21 cellular contexts compared by ENCODE assay signal in the genomic region with DNA sequence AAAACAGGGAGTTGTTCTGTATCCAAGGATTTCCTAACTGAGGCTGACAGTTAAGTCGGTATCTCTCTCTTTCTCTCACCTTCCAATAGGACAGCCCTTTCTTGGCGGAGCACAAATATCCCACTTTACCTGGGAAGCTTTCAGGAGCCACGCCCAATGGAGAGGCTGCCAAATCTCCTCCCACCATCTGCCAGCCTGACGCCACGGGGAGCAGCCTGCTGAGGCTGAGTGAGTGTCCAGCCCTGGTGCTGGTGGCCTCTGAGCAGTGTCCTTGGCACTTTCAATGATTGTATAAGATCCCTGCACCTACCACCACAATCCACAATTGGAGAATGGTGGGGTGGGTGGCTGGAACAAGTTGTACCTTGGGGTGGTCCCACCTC. TPM values are rescaled to one million over a fixed set of nuclear protein-coding genes. Genes with fewer than 3 reads are reported as not detected.
DNase-seq lines count a peak whose midpoint lies in the region; ATAC-seq and TF ChIP-seq lines count a peak whose summit lies in the region.
"Had no signal": no experiment of that assay in that cellular context is flagged by ENCODE, and none has a peak within 500 bp of the region (broad histone marks: within the 10 kb centered on the region; RNA-seq: fewer than 3 reads in every experiment).

No MANE protein-coding gene starts in this region.

- TF ChIP-seq CTCF in foreskin keratinocyte (conservative IDR thresholded peaks at IDR 0.05): no peak

- H3K36me3 Mint-ChIP-seq in stimulated activated memory B cell treated with anti-CD40 and anti-IgM and Interleukin-4, amounts not matched to agents 10 μg/mL and 1 μg/mL and 100 μg/mL, for 72 hours: peaks cover 84% of the 10 kb centered on the region
- peaks cover 13% of the 10 kb centered on the region for H3K36me3 Mint-ChIP-seq in activated CD4-positive, alpha-beta memory T cell treated with anti-CD3 and anti-CD28 coated beads for 36 hours

- POLR2A ChIA-PET in activated CD4-positive, alpha-beta memory T cell treated with anti-CD3 and anti-CD28 coated beads for 36 hours (lab: Charles Lee): no interaction called here

- peak overlapping the region; percentile 68 for H3K27ac Mint-ChIP-seq in stimulated activated memory B cell treated with anti-CD40 and anti-IgM and Interleukin-4, amounts not matched to agents 10 μg/mL and 1 μg/mL and 100 μg/mL, for 72 hours
- no peak overlapping the region for H3K27ac Mint-ChIP-seq in activated CD4-positive, alpha-beta memory T cell treated with anti-CD3 and anti-CD28 coated beads for 36 hours
- H3K27ac Mint-ChIP-seq: T-cell, type B pancreatic cell had no signal

- CTCF ChIA-PET in activated CD4-positive, alpha-beta memory T cell treated with anti-CD3 and anti-CD28 coated beads for 36 hours (lab: Charles Lee): interaction anchor here (0.8 kb wide), 1 partner anchor 68 kb away, joined by 4 read pairs; no protein-coding TSS in a partner anchor

- no peaks in the 10 kb centered on the region for H3K27me3 Mint-ChIP-seq in stimulated activated memory B cell treated with anti-CD40 and anti-IgM and Interleukin-4, amounts not matched to agents 10 μg/mL and 1 μg/mL and 100 μg/mL, for 72 hours
- no peaks in the 10 kb centered on the region for H3K27me3 Mint-ChIP-seq in activated CD4-positive, alpha-beta memory T cell treated with anti-CD3 and anti-CD28 coated beads for 36 hours
- H3K27me3 Mint-ChIP-seq: T-cell, type B pancreatic cell had no signal

- H3K9me3 Mint-ChIP-seq in stimulated activated memory B cell treated with anti-CD40 and anti-IgM and Interleukin-4, amounts not matched to agents 10 μg/mL and 1 μg/mL and 100 μg/mL, for 72 hours: no peaks in the 10 kb centered on the region
- H3K9me3 Mint-ChIP-seq in activated CD4-positive, alpha-beta memory T cell treated with anti-CD3 and anti-CD28 coated beads for 36 hours: no peaks in the 10 kb centered on the region
- H3K9me3 Mint-ChIP-seq: T-cell, type B pancreatic cell had no signal

- no peaks in the 10 kb centered on the region for H3K27me3 ChIP-seq in foreskin keratinocyte
- H3K27me3 ChIP-seq: ascending aorta had no signal

- H3K27ac ChIP-seq in foreskin keratinocyte: no peak overlapping the region
- H3K27ac ChIP-seq: A549 had no signal

- intact Hi-C loops in activated CD4-positive, alpha-beta memory T cell treated with anti-CD3 and anti-CD28 coated beads for 36 hours (cut with micrococcal nuclease): no loop called here

- no peak overlapping the region for H3K4me3 Mint-ChIP-seq in stimulated activated memory B cell treated with anti-CD40 and anti-IgM and Interleukin-4, amounts not matched to agents 10 μg/mL and 1 μg/mL and 100 μg/mL, for 72 hours
- H3K4me3 Mint-ChIP-seq in activated CD4-positive, alpha-beta memory T cell treated with anti-CD3 and anti-CD28 coated beads for 36 hours: no peak overlapping the region
- H3K4me3 Mint-ChIP-seq: CD14-positive monocyte, T-cell, type B pancreatic cell had no signal

- H3K4me1 Mint-ChIP-seq in stimulated activated memory B cell treated with anti-CD40 and anti-IgM and Interleukin-4, amounts not matched to agents 10 μg/mL and 1 μg/mL and 100 μg/mL, for 72 hours: peaks cover 21% of the 10 kb centered on the region
- H3K4me1 Mint-ChIP-seq in activated CD4-positive, alpha-beta memory T cell treated with anti-CD3 and anti-CD28 coated beads for 36 hours (ENCODE audit: low read depth): no peaks in the 10 kb centered on the region
- H3K4me1 Mint-ChIP-seq: T-cell had no signal

- peaks cover 10% of the 10 kb centered on the region for H3K4me1 ChIP-seq in foreskin keratinocyte
- H3K4me1 ChIP-seq: A549, HAP-1 had no signal

- DNase-seq in NCI-H146 (lab: John Stamatoyannopoulos, UW): peak; percentile 1
- no peak for DNase-seq in NCI-H146 treated with DMSO at 0.1 percent for 48 hours (lab: John Stamatoyannopoulos, UW; ENCODE audit: unreplicated experiment)
- DNase-seq in NCI-H2171 treated with DMSO at 0.1 percent for 48 hours (lab: John Stamatoyannopoulos, UW): peak; percentile 68
- peak in 1 of 2 donors; percentile 38 for DNase-seq in foreskin keratinocyte
- DNase-seq in activated CD4-positive, alpha-beta memory T cell treated with anti-CD3 and anti-CD28 coated beads for 36 hours: no peak
- no peak for DNase-seq in GM19238 (ENCODE audit: insufficient read length, low spot score)
- DNase-seq: activated CD4-positive, CD25-positive, alpha-beta regulatory T cell; activated gamma-delta T cell treated with Interleukin-2 at 50 U/mL for 16 hours; erythroblast; glutamatergic neuron; IMR-90; NCI-H524 treated with DMSO at 0.1 percent for 48 hours; stimulated activated CD4-positive, alpha-beta T cell treated with anti-CD3 and anti-CD28 coated beads, Interleukin-4, amount 100 ng/mL, for 4 hours; T-cell had no signal

- peak; percentile 22 for ATAC-seq in foreskin keratinocyte
- no peak for ATAC-seq in stimulated activated memory B cell treated with anti-CD40 and anti-IgM and Interleukin-4, amounts not matched to agents 10 μg/mL and 1 μg/mL and 100 μg/mL, for 72 hours
- ATAC-seq in GM21515 (IDR thresholded peaks at IDR 0.05; ENCODE audit: unreplicated experiment): no peak
- ATAC-seq: A549, T-cell had no signal

RNA-seq across cellular contexts. Expression of gene CYB5R2, which starts 33.7 kb away (rescaled TPM):
- total RNA-seq in foreskin keratinocyte: 28.8 and 46.3 TPM in 2 replicates
- polyA plus RNA-seq in foreskin keratinocyte: 36.0 and 55.5 TPM in 2 replicates
- 1 to 10 TPM; 4.4 to 4.7 TPM for total RNA-seq in activated CD4-positive, alpha-beta memory T cell treated with anti-CD3 and anti-CD28 coated beads for 36 hours

Comparison
In these comparisons a context has a peak if more than half of its experiments do, and no peak if none do; other contexts are left out.
1. DNase-seq: peak in NCI-H146 (single experiment) and NCI-H2171 treated with DMSO at 0.1 percent for 48 hours (single experiment); none in NCI-H146 treated with DMSO at 0.1 percent for 48 hours (single experiment), activated CD4-positive, alpha-beta memory T cell treated with anti-CD3 and anti-CD28 coated beads for 36 hours (single experiment) and GM19238 (single experiment).